In the genomic region with DNA sequence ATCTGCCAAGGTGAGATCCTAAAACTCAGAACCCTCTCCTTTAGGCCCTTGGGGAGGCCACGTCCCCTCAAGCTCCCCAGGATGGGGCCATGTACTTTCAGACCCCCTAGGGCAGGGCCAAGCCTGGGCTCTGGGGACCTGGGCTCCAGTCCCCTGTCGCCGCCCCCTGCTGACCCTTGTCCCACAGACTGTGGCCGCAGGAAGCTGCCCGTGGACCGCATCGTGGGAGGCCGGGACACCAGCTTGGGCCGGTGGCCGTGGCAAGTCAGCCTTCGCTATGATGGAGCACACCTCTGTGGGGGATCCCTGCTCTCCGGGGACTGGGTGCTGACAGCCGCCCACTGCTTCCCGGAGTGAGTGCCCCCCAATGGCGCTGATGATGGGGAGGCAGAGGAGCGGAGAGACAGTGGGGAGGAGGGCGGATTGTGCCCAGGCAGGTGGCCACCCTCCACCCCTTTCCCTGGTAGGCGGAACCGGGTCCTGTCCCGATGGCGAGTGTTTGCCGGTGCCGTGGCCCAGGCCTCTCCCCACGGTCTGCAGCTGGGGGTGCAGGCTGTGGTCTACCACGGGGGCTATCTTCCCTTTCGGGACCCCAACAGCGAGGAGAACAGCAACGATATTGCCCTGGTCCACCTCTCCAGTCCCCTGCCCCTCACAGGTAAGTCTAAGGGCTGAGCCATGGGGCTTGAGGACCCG, we compare ENCODE assay signal across 18 cellular contexts. TPM values are rescaled to one million over a fixed set of nuclear protein-coding genes. Genes with fewer than 3 reads are reported as not detected.
A peak's percentile ranks its signal among the peaks of the same experiment; 100 is the strongest.
DNase-seq lines count a peak whose midpoint lies in the region; ATAC-seq and TF ChIP-seq lines count a peak whose summit lies in the region.
"Had no signal": no experiment of that assay in that cellular context is flagged by ENCODE, and none has a peak within 500 bp of the region (broad histone marks: within the 10 kb centered on the region; RNA-seq: fewer than 3 reads in every experiment).

No MANE protein-coding gene starts in this region.

- H3K27me3 ChIP-seq in H7 (ENCODE audit: control insufficient read depth, insufficient read depth, low read length) (no peaks in the 10 kb centered on the region; the same call in 1 of the 2 replicates), IMR-90 (ENCODE audit: control insufficient read depth, insufficient read depth, low read length) (peaks cover 16% of the 10 kb centered on the region), neuronal stem cell (ENCODE audit: control insufficient read depth in 3 of 3, insufficient read depth in 3 of 3, low read depth in 1 of 3, low read length in 3 of 3) (peaks cover 0 to 3% (median 0%) of the 10 kb centered on the region in 3 experiments), tibial artery (peaks cover 0 to 25% of the 10 kb centered on the region in 2 donors)
- H3K27me3 ChIP-seq: BLaER1 treated with 17β-estradiol and CSF1 and Interleukin-3, amounts not matched to agents 10 nM and 100 nM had no signal

- H3K79me1 ChIP-seq in IMR-90 (ENCODE audit: low read depth in 1 of 2, low read length in 2 of 2), result no peaks in the 10 kb centered on the region
- H3K79me1 ChIP-seq in neuronal stem cell (ENCODE audit: low read depth, low read length), result no peaks in the 10 kb centered on the region

- no peak overlapping the region for H2BK120ac ChIP-seq in IMR-90 (ENCODE audit: low read depth, low read length)
- H2BK120ac ChIP-seq in neuronal stem cell (ENCODE audit: low read depth, low read length), result no peak overlapping the region

- H3K18ac ChIP-seq in IMR-90 (ENCODE audit: low read depth, low read length), result no peak overlapping the region
- H3K18ac ChIP-seq in neuronal stem cell (ENCODE audit: low read length), result peak overlapping the region; percentile 71

- in situ Hi-C loops in IMR-90 (cut with MboI; ENCODE audit: low sequenced_read_pairs), result no loop called here

- no peaks in the 10 kb centered on the region for H3K36me3 Mint-ChIP-seq in glutamatergic neuron (ENCODE audit: unreplicated experiment)
- H3K36me3 Mint-ChIP-seq: CD4-positive, CD25-positive, alpha-beta regulatory T cell had no signal

- BruUV-seq in IMR-90 (replicated peaks; lab: Mats Ljungman, UMichigan), result no TSS peak

- no peak overlapping the region for H3K9ac ChIP-seq in IMR-90 (ENCODE audit: low read depth, low read length)
- no peak overlapping the region for H3K9ac ChIP-seq in neuronal stem cell (ENCODE audit: low read depth, low read length, poor library complexity)
- H3K9ac ChIP-seq: BLaER1 treated with 17β-estradiol and CSF1 and Interleukin-3, amounts not matched to agents 10 nM and 100 nM; GM23248 had no signal

- H2BK15ac ChIP-seq in IMR-90 (ENCODE audit: low read depth, low read length) (no peak overlapping the region), neuronal stem cell (ENCODE audit: low read length) (peak overlapping the region; percentile 54)

- H3K4me3 Mint-ChIP-seq in glutamatergic neuron (ENCODE audit: unreplicated experiment), result no peak overlapping the region
- H3K4me3 Mint-ChIP-seq: CD4-positive, CD25-positive, alpha-beta regulatory T cell; HFFc6 had no signal

- H3K36me3 ChIP-seq in H7 (replicated peaks; ENCODE audit: control insufficient read depth, insufficient read depth, low read length), result no peaks in the 10 kb centered on the region
- no peaks in the 10 kb centered on the region for H3K36me3 ChIP-seq in IMR-90 (ENCODE audit: control insufficient read depth, insufficient read depth, low read length)
- no peaks in the 10 kb centered on the region for H3K36me3 ChIP-seq in neuronal stem cell (replicated peaks in 1 of 2; ENCODE audit: control insufficient read depth in 2 of 2, insufficient read depth in 2 of 2, low read length in 2 of 2)
- H3K36me3 ChIP-seq in tibial artery, result no peaks in the 10 kb centered on the region
- H3K36me3 ChIP-seq: BLaER1 treated with 17β-estradiol and CSF1 and Interleukin-3, amounts not matched to agents 10 nM and 100 nM; HAP-1 had no signal

- dilution Hi-C loops in IMR-90 (cut with HindIII; ENCODE audit: low sequenced_read_pairs, unreplicated experiment), result no loop called here

- no peak overlapping the region for H3K27ac Mint-ChIP-seq in glutamatergic neuron (ENCODE audit: unreplicated experiment)
- H3K27ac Mint-ChIP-seq: CD4-positive, CD25-positive, alpha-beta regulatory T cell; HFFc6 had no signal

- H2BK12ac ChIP-seq in neuronal stem cell (ENCODE audit: low read length), result peak overlapping the region; percentile 17

- H3K9me3 Mint-ChIP-seq in glutamatergic neuron (ENCODE audit: unreplicated experiment), result peaks cover 11% of the 10 kb centered on the region
- H3K9me3 Mint-ChIP-seq: CD4-positive, CD25-positive, alpha-beta regulatory T cell; HFFc6 had no signal

- no peaks in the 10 kb centered on the region for H3K9me3 ChIP-seq in IMR-90 (ENCODE audit: control insufficient read depth, insufficient read depth, low read length)
- no peaks in the 10 kb centered on the region for H3K9me3 ChIP-seq in neuronal stem cell (replicated peaks in 1 of 2; ENCODE audit: control insufficient read depth in 2 of 2, insufficient read depth in 1 of 2, low read depth in 1 of 2, low read length in 2 of 2)
- no peaks in the 10 kb centered on the region for H3K9me3 ChIP-seq in tibial artery
- H3K9me3 ChIP-seq: BLaER1 treated with 17β-estradiol and CSF1 and Interleukin-3, amounts not matched to agents 10 nM and 100 nM; HAP-1 had no signal

- no peak overlapping the region for H2BK20ac ChIP-seq in IMR-90 (ENCODE audit: low read depth, low read length)

- H3K4me1 Mint-ChIP-seq in glutamatergic neuron (ENCODE audit: low read depth, unreplicated experiment), result peaks cover 17% of the 10 kb centered on the region

- intact Hi-C loops in IMR-90 (cut with micrococcal nuclease) (no loop called here), tibial artery (cut with DNase I; ENCODE audit: low total_unique reads) (loop anchor here (10.0 kb wide), 1 partner anchor 214 kb away; no protein-coding TSS in a partner anchor)

- no peak overlapping the region for H3K56ac ChIP-seq in IMR-90 (ENCODE audit: extremely low read depth, insufficient read depth, low read length)

- H4K91ac ChIP-seq in IMR-90 (ENCODE audit: insufficient read depth, low read depth, low read length) (no peak overlapping the region), neuronal stem cell (ENCODE audit: low read depth, low read length, poor library complexity) (no peak overlapping the region)

- H4K8ac ChIP-seq in IMR-90 (ENCODE audit: low read depth in 2 of 2, low read length in 2 of 2) (no peak overlapping the region), neuronal stem cell (ENCODE audit: low read depth, low read length) (peak overlapping the region; percentile 57)

- H2BK5ac ChIP-seq in IMR-90 (ENCODE audit: low read depth, low read length, poor library complexity, severe bottlenecking) (no peak overlapping the region), neuronal stem cell (ENCODE audit: low read length) (peak overlapping the region; percentile 34)

- H3K23ac ChIP-seq in IMR-90 (ENCODE audit: low read depth, low read length), result no peak overlapping the region
- peak overlapping the region; percentile 61 for H3K23ac ChIP-seq in neuronal stem cell (ENCODE audit: low read depth, low read length, poor library complexity)

- no peaks in the 10 kb centered on the region for H3K9me1 ChIP-seq in IMR-90 (ENCODE audit: insufficient read depth, low read length)

- peaks cover 5% of the 10 kb centered on the region for H3K27me3 Mint-ChIP-seq in glutamatergic neuron (ENCODE audit: unreplicated experiment)

- H2AFZ ChIP-seq in IMR-90 (replicated peaks; ENCODE audit: low read length, poor library complexity) (no peak overlapping the region), neuronal stem cell (ENCODE audit: low read length) (no peak overlapping the region)
- H2AFZ ChIP-seq: GM23248 had no signal

- H3K27ac ChIP-seq in IMR-90 (ENCODE audit: insufficient read depth, low read length) (no peak overlapping the region), neuronal stem cell (replicated peaks; ENCODE audit: low read length) (no peak overlapping the region), tibial artery (no peak overlapping the region)
- H3K27ac ChIP-seq: BLaER1 treated with 17β-estradiol and CSF1 and Interleukin-3, amounts not matched to agents 10 nM and 100 nM; GM23248 had no signal

- ATAC-seq in IMR-90 (ENCODE audit: low read depth), result no peak
- ATAC-seq in left lobe of liver, result peak; percentile 19
- ATAC-seq in HG02852 (IDR thresholded peaks at IDR 0.05; ENCODE audit: unreplicated experiment), result no peak
- ATAC-seq in HG03439 (IDR thresholded peaks at IDR 0.05; ENCODE audit: unreplicated experiment), result no peak

- WGBS in IMR-90 (ENCODE audit: extremely low coverage in 2 of 2, insufficient read length in 1 of 2), 2 experiments, result 79% methylated on average over 7 of the region's 29 CpGs; no CpG with 5 or more reads in 1 of the 2 experiments
- WGBS in neuronal stem cell (ENCODE audit: extremely low coverage in 2 of 2, insufficient read length in 2 of 2, insufficient replicate concordance in 1 of 2), 2 donors, result no CpG with 5 or more reads among the region's 29 CpGs

- no peak overlapping the region for H3K14ac ChIP-seq in IMR-90 (replicated peaks; ENCODE audit: low read depth, low read length)
- no peak overlapping the region for H3K14ac ChIP-seq in neuronal stem cell (ENCODE audit: low read length)

- CTCF ChIA-PET in IMR-90 (lab: Yijun Ruan, JAX), result no interaction called here

- H3K4ac ChIP-seq in IMR-90 (ENCODE audit: low read depth, low read length), result no peak overlapping the region
- H3K4ac ChIP-seq in neuronal stem cell (ENCODE audit: low read length), result no peak overlapping the region

- H2AK9ac ChIP-seq in IMR-90 (replicated peaks; ENCODE audit: low read depth, low read length, poor library complexity), result peak overlapping the region; percentile 31

- TF ChIP-seq POLR2A in IMR-90 (IDR thresholded peaks at IDR 0.05; ENCODE audit: low read depth, low read length), result no peak

- no peak overlapping the region for H4K5ac ChIP-seq in IMR-90 (ENCODE audit: low read depth, low read length)

- TF ChIP-seq CTCF in IMR-90 (conservative IDR thresholded peaks at IDR 0.05; ENCODE audit: low read depth, low read length), result no peak
- TF ChIP-seq CTCF in tibial artery (IDR thresholded peaks at IDR 0.05), result no peak
- TF ChIP-seq CTCF in glutamatergic neuron (IDR thresholded peaks at IDR 0.05; ENCODE audit: partially characterized antibody, unreplicated experiment), result no peak

- DNase-seq in H7 (peak; percentile 34), IMR-90 (no peak), left lobe of liver (ENCODE audit: low spot score) (no peak), neuronal stem cell (ENCODE audit: low spot score) (no peak), tibial artery (no peak), glutamatergic neuron (no peak)
- DNase-seq: ACHN; Calu3; CD4-positive, CD25-positive, alpha-beta regulatory T cell; DMS 273 treated with DMSO at 0.1 percent for 48 hours; GM23248; HFFc6 had no signal

- H4K20me1 ChIP-seq in IMR-90 (ENCODE audit: insufficient read depth, low read length), result no peaks in the 10 kb centered on the region
- H4K20me1 ChIP-seq: BLaER1 treated with 17β-estradiol and CSF1 and Interleukin-3, amounts not matched to agents 10 nM and 100 nM had no signal

- H2AK5ac ChIP-seq in IMR-90 (ENCODE audit: low read depth, low read length) (no peak overlapping the region), neuronal stem cell (ENCODE audit: low read depth, low read length) (peak overlapping the region; percentile 81)

- POLR2A ChIA-PET in IMR-90 (lab: Charles Lee; ENCODE audit: unreplicated experiment), result no interaction called here

- no peak for TF ChIP-seq RAD21 in IMR-90 (IDR thresholded peaks at IDR 0.05; ENCODE audit: low read length)

- H3K4me2 ChIP-seq in IMR-90 (ENCODE audit: low read depth, low read length) (no peak overlapping the region), neuronal stem cell (ENCODE audit: insufficient read depth, low read length, poor library complexity, severe bottlenecking) (no peak overlapping the region)
- H3K4me2 ChIP-seq: BLaER1 treated with 17β-estradiol and CSF1 and Interleukin-3, amounts not matched to agents 10 nM and 100 nM had no signal

- H3K4me3 ChIP-seq in H7 (ENCODE audit: insufficient read depth, low read depth, low read length) (no peak overlapping the region), IMR-90 (ENCODE audit: insufficient read depth, low read depth, low read length) (no peak overlapping the region), neuronal stem cell (ENCODE audit: low read length in 2 of 2) (no peak overlapping the region), tibial artery (no peak overlapping the region)
- H3K4me3 ChIP-seq: BLaER1 treated with 17β-estradiol and CSF1 and Interleukin-3, amounts not matched to agents 10 nM and 100 nM; GM23248; HAP-1 had no signal

- H3K4me1 ChIP-seq in IMR-90 (ENCODE audit: control insufficient read depth, insufficient read depth, low read length) (no peaks in the 10 kb centered on the region), neuronal stem cell (ENCODE audit: control insufficient read depth in 2 of 2, insufficient read depth in 1 of 2, low read depth in 1 of 2, low read length in 2 of 2) (peaks cover 0 to 2% of the 10 kb centered on the region in 2 donors), tibial artery (no peaks in the 10 kb centered on the region)
- H3K4me1 ChIP-seq: HAP-1 had no signal

RNA-seq across cellular contexts. Expression of gene HPN, which starts 18.8 kb away (rescaled TPM):
- 6.1 and 13.9 TPM in 2 replicates for total RNA-seq in H7 (2014; rRNA removed; shearing (Covaris generic))
- total RNA-seq in IMR-90 (2012; rRNA removed) (not detected in 2 replicates), left lobe of liver (564 TPM), glutamatergic neuron (ENCODE audit: unreplicated experiment) (0.29 TPM)
- polyA plus RNA-seq in IMR-90 (2012; rRNA removed), result not detected in 2 replicates
- polyA plus RNA-seq in IMR-90 (2012; cell fraction: cytosol; rRNA removed), result not detected in 2 replicates
- 0.08 TPM in 1 of 2 replicates, not detected in the other for polyA plus RNA-seq in IMR-90 (2012; cell fraction: nucleus; rRNA removed; ENCODE audit: low replicate concordance)
- 0.36 TPM for polyA plus RNA-seq in neuronal stem cell (2013, experiment 1 of 2)
- polyA plus RNA-seq in neuronal stem cell (2013, experiment 2 of 2), result 0.28 TPM
- total RNA-seq: A172; CD4-positive, CD25-positive, alpha-beta regulatory T cell; Daoy; GM23248; HFFc6 had no signal
- polyA plus RNA-seq: GM23248 had no signal

RNA-seq across cellular contexts. Expression of gene SCN1B, which starts 30.0 kb away (rescaled TPM):
- 8.1 and 8.9 TPM in 2 replicates for total RNA-seq in H7 (2014; rRNA removed; shearing (Covaris generic))
- total RNA-seq in IMR-90 (2012; rRNA removed) (2.0 and 2.2 TPM in 2 replicates), left lobe of liver (4.5 TPM), glutamatergic neuron (ENCODE audit: unreplicated experiment) (12.0 TPM)
- 9.6 and 10.6 TPM in 2 replicates for polyA plus RNA-seq in IMR-90 (2012; rRNA removed)
- 5.9 and 7.9 TPM in 2 replicates for polyA plus RNA-seq in IMR-90 (2012; cell fraction: cytosol; rRNA removed)
- polyA plus RNA-seq in IMR-90 (2012; cell fraction: nucleus; rRNA removed; ENCODE audit: low replicate concordance), result 11.5 and 12.8 TPM in 2 replicates
- 2.8 TPM for polyA plus RNA-seq in neuronal stem cell (2013, experiment 1 of 2)
- polyA plus RNA-seq in neuronal stem cell (2013, experiment 2 of 2), result 2.8 TPM

RNA-seq across cellular contexts. Expression of gene FXYD3, which starts 55.3 kb away (rescaled TPM):
- total RNA-seq in H7 (2014; rRNA removed; shearing (Covaris generic)), result not detected in 2 replicates
- not detected in 2 replicates for total RNA-seq in IMR-90 (2012; rRNA removed)
- polyA plus RNA-seq in IMR-90 (2012; rRNA removed), result not detected in 2 replicates
- not detected in 2 replicates for polyA plus RNA-seq in IMR-90 (2012; cell fraction: cytosol; rRNA removed)
- polyA plus RNA-seq in IMR-90 (2012; cell fraction: nucleus; rRNA removed; ENCODE audit: low replicate concordance), result not detected in 2 replicates
- total RNA-seq in left lobe of liver, result 1.4 TPM
- polyA plus RNA-seq in neuronal stem cell (2013, experiment 1 of 2), result 0.07 TPM
- 0.12 TPM for polyA plus RNA-seq in neuronal stem cell (2013, experiment 2 of 2)
- not detected for total RNA-seq in glutamatergic neuron (ENCODE audit: unreplicated experiment)
- total RNA-seq: CD4-positive, CD25-positive, alpha-beta regulatory T cell; Daoy; GM23248; HFFc6 had no signal
- polyA plus RNA-seq: CD4-positive, CD25-positive, alpha-beta regulatory T cell; GM23248 had no signal

Comparison
In these comparisons a context has a peak if more than half of its experiments do, and no peak if none do; other contexts are left out.
1. RNA of gene HPN, which starts 18.8 kb away (total RNA-seq): 564 TPM in left lobe of liver (single experiment); 6.1 to 13.9 TPM in H7, 0.29 TPM in glutamatergic neuron (single experiment) and not detected in IMR-90; every median in the first group is over 10 times any median in the second.